Comparison of ENCODE assay signal across 15 cellular contexts in the genomic region with DNA sequence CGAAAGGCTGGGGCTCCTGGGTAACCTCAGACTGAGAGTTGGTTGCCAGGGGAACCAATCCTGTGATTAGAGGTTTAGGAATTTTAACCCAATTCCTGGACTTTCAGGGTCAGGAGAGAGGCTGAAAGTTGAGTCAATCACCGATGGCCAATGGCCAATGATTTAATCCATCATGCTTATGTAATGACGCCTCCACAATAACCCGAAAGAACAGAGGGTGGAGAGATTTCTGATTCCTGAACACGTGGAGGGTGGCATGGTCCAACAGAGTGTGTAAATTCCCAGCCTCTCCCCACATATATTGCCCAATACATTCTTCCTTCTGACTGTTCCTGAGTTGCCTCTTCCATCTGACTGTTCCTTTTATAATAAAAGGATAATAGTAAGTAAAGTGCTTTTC.
A peak's percentile ranks its signal among the peaks of the same experiment; 100 is the strongest.
DNase-seq lines count a peak whose midpoint lies in the region; ATAC-seq, FAIRE-seq and TF ChIP-seq lines count a peak whose summit lies in the region.
"Had no signal": no experiment of that assay in that cellular context is flagged by ENCODE, and none has a peak within 500 bp of the region (broad histone marks: within the 10 kb centered on the region; RNA-seq: fewer than 3 reads in every experiment).

No MANE protein-coding gene starts in this region.

- H3K27ac ChIP-seq in lung (ENCODE audit: low read depth in 1 of 2, low read length in 1 of 2) (no peak overlapping the region), ascending aorta (no peak overlapping the region)
- H3K27ac ChIP-seq: SK-N-MC had no signal

- H3K27ac Mint-ChIP-seq in activated T-helper 1 cell treated with anti-CD3 and anti-CD28 coated beads, Interleukin-12 subunit alpha, Interleukin-12 subunit beta, Interleukin-2, Interleukin-4 antibody, amounts not matched to agents 30 ng/mL and 10 ng/mL and 1 ng/mL, durations not matched to agents 14 hours and 24 hours and 36 hours, result no peak overlapping the region

- H3K27me3 ChIP-seq in bronchial epithelial cell (ENCODE audit: control insufficient read depth, insufficient read depth, low read length) (no peaks in the 10 kb centered on the region), lung (ENCODE audit: control insufficient read depth, insufficient read depth) (no peaks in the 10 kb centered on the region), ascending aorta (no peaks in the 10 kb centered on the region)
- H3K27me3 ChIP-seq: BE2C had no signal

- peaks cover 10% of the 10 kb centered on the region for H3K36me3 Mint-ChIP-seq in activated T-helper 1 cell treated with anti-CD3 and anti-CD28 coated beads, Interleukin-12 subunit alpha, Interleukin-12 subunit beta, Interleukin-2, Interleukin-4 antibody, amounts not matched to agents 30 ng/mL and 10 ng/mL and 1 ng/mL, durations not matched to agents 14 hours and 24 hours and 36 hours (ENCODE audit: low read depth)

- TF ChIP-seq CTCF in AG09309 (IDR thresholded peaks at IDR 0.05; ENCODE audit: control insufficient read depth, insufficient read depth, low read depth, low read length, missing control alignments), result no peak
- TF ChIP-seq CTCF in bronchial epithelial cell (IDR thresholded peaks at IDR 0.05; ENCODE audit: insufficient read depth, low read length, severe bottlenecking), result no peak
- TF ChIP-seq CTCF in lung (IDR thresholded peaks at IDR 0.05; ENCODE audit: control extremely low read depth, extremely low read depth), result no peak
- TF ChIP-seq CTCF in ascending aorta (IDR thresholded peaks at IDR 0.05), result no peak

- peaks cover 0 to 6% of the 10 kb centered on the region in 2 donors for H3K4me1 ChIP-seq in lung (ENCODE audit: control insufficient read depth in 2 of 2, insufficient read depth in 2 of 2, low read length in 2 of 2)
- H3K4me1 ChIP-seq in ascending aorta, result peaks cover 0 to 5% of the 10 kb centered on the region in 2 donors

- peak; percentile 65 for ATAC-seq in lung (ENCODE audit: insufficient read depth, low FRiP score)

- intact Hi-C loops in ascending aorta (cut with DNase I), result no loop called here
- intact Hi-C loops in activated T-helper 1 cell treated with anti-CD3 and anti-CD28 coated beads, Interleukin-12 subunit alpha, Interleukin-12 subunit beta, Interleukin-2, Interleukin-4 antibody, amounts not matched to agents 30 ng/mL and 10 ng/mL and 1 ng/mL, durations not matched to agents 14 hours and 24 hours and 36 hours (cut with micrococcal nuclease), result no loop called here

- WGBS in lung, 2 donors, result 79 to 81% methylated on average over 5 of the region's 5 CpGs

- DNase-seq in AG09309 (ENCODE audit: low read depth) (peak; percentile 84), LHCN-M2 (ENCODE audit: low read depth) (peak; percentile 93), bronchial epithelial cell (ENCODE audit: low read depth) (peak; percentile 96), lung (ENCODE audit: low spot score) (no peak), DMS53 treated with DMSO at 0.1 percent for 48 hours (lab: John Stamatoyannopoulos, UW; ENCODE audit: unreplicated experiment) (no peak), C1 segment of cervical spinal cord (lab: John Stamatoyannopoulos, UW) (no peak), ascending aorta (ENCODE audit: low spot score in 2 of 2) (no peak)
- DNase-seq in activated T-helper 1 cell treated with anti-CD3 and anti-CD28 coated beads, Interleukin-12 subunit alpha, Interleukin-12 subunit beta, Interleukin-2, Interleukin-4 antibody, amounts not matched to agents 30 ng/mL and 10 ng/mL and 1 ng/mL, durations not matched to agents 14 hours and 24 hours and 36 hours (ENCODE audit: low spot score), result no peak
- DNase-seq: activated CD4-positive, CD25-positive, alpha-beta regulatory T cell; activated T-cell treated with anti-CD3 and anti-CD28 coated beads for 4 hours; BE2C; NCI-H2029 treated with DMSO at 0.1 percent for 48 hours; nucleus accumbens; stimulated activated CD4-positive, alpha-beta T cell treated with anti-CD3 and anti-CD28 coated beads, Interleukin-1b, Interleukin-23, amount 100 ng/mL, for 48 hours had no signal

- no peak overlapping the region for H3K4me3 Mint-ChIP-seq in activated T-helper 1 cell treated with anti-CD3 and anti-CD28 coated beads, Interleukin-12 subunit alpha, Interleukin-12 subunit beta, Interleukin-2, Interleukin-4 antibody, amounts not matched to agents 30 ng/mL and 10 ng/mL and 1 ng/mL, durations not matched to agents 14 hours and 24 hours and 36 hours

- H3K9me3 Mint-ChIP-seq in activated T-helper 1 cell treated with anti-CD3 and anti-CD28 coated beads, Interleukin-12 subunit alpha, Interleukin-12 subunit beta, Interleukin-2, Interleukin-4 antibody, amounts not matched to agents 30 ng/mL and 10 ng/mL and 1 ng/mL, durations not matched to agents 14 hours and 24 hours and 36 hours, result peaks cover 36% of the 10 kb centered on the region

- H3K4me3 ChIP-seq in AG09309 (ENCODE audit: control insufficient read depth, low read depth, low read length) (no peak overlapping the region), bronchial epithelial cell (ENCODE audit: low read depth, low read length) (no peak overlapping the region), lung (no peak overlapping the region), ascending aorta (no peak overlapping the region)
- H3K4me3 ChIP-seq: SK-N-MC had no signal

- FAIRE-seq in bronchial epithelial cell (lab: Jason Lieb, UNC), result peak; percentile 68

- H3K36me3 ChIP-seq in bronchial epithelial cell (ENCODE audit: control insufficient read depth, insufficient read depth, low read length), result no peaks in the 10 kb centered on the region
- H3K36me3 ChIP-seq in lung (ENCODE audit: control insufficient read depth in 2 of 2, insufficient read depth in 2 of 2, low read length in 2 of 2), result no peaks in the 10 kb centered on the region
- no peaks in the 10 kb centered on the region for H3K36me3 ChIP-seq in ascending aorta
- H3K36me3 ChIP-seq: BE2C had no signal

- peaks cover 44% of the 10 kb centered on the region for H3K4me1 Mint-ChIP-seq in activated T-helper 1 cell treated with anti-CD3 and anti-CD28 coated beads, Interleukin-12 subunit alpha, Interleukin-12 subunit beta, Interleukin-2, Interleukin-4 antibody, amounts not matched to agents 30 ng/mL and 10 ng/mL and 1 ng/mL, durations not matched to agents 14 hours and 24 hours and 36 hours (ENCODE audit: low read depth)

- H3K9me3 ChIP-seq in lung (ENCODE audit: control insufficient read depth in 2 of 2, insufficient read depth in 1 of 2, low read length in 1 of 2), result no peaks in the 10 kb centered on the region
- H3K9me3 ChIP-seq in ascending aorta, result no peaks in the 10 kb centered on the region
- H3K9me3 ChIP-seq: BE2C had no signal

- no peaks in the 10 kb centered on the region for H3K27me3 Mint-ChIP-seq in activated T-helper 1 cell treated with anti-CD3 and anti-CD28 coated beads, Interleukin-12 subunit alpha, Interleukin-12 subunit beta, Interleukin-2, Interleukin-4 antibody, amounts not matched to agents 30 ng/mL and 10 ng/mL and 1 ng/mL, durations not matched to agents 14 hours and 24 hours and 36 hours (ENCODE audit: insufficient read depth)

Comparison
In these comparisons a context has a peak if more than half of its experiments do, and no peak if none do; other contexts are left out.
1. DNase-seq: peak in AG09309 (single experiment), LHCN-M2 (single experiment) and bronchial epithelial cell (single experiment); none in lung (single experiment), DMS53 treated with DMSO at 0.1 percent for 48 hours (single experiment), C1 segment of cervical spinal cord (0 of 14), ascending aorta (0 of 2) and activated T-helper 1 cell treated with anti-CD3 and anti-CD28 coated beads, Interleukin-12 subunit alpha, Interleukin-12 subunit beta, Interleukin-2, Interleukin-4 antibody, amounts not matched to agents 30 ng/mL and 10 ng/mL and 1 ng/mL, durations not matched to agents 14 hours and 24 hours and 36 hours (single experiment).